In genomic region chr11:12190511-12190910, GRCh38 we compare ENCODE assay signal across 19 cellular contexts.
DNase-seq lines count a peak whose midpoint lies in the region; ATAC-seq and TF ChIP-seq lines count a peak whose summit lies in the region.
"Had no signal": no experiment of that assay in that cellular context is flagged by ENCODE, and none has a peak within 500 bp of the region (broad histone marks: within the 10 kb centered on the region; RNA-seq: fewer than 3 reads in every experiment).

No MANE protein-coding gene starts in this region.

- TF ChIP-seq CTCF in MCF 10A (IDR thresholded peaks at IDR 0.05; ENCODE audit: unreplicated experiment), result no peak
- no peak for TF ChIP-seq CTCF in breast epithelium (IDR thresholded peaks at IDR 0.05)
- TF ChIP-seq CTCF in thoracic aorta (IDR thresholded peaks at IDR 0.05), result no peak
- TF ChIP-seq CTCF in chondrocyte (IDR thresholded peaks at IDR 0.05), result no peak

- H3K4me1 ChIP-seq in breast epithelium (no peaks in the 10 kb centered on the region), thoracic aorta (ENCODE audit: control insufficient read depth in 1 of 2, low read depth in 2 of 2) (peaks cover 32 to 97% of the 10 kb centered on the region in 2 donors)
- H3K4me1 ChIP-seq: adrenal gland had no signal

- H3K9me3 Mint-ChIP-seq in MCF 10A (ENCODE audit: unreplicated experiment), result no peaks in the 10 kb centered on the region
- H3K9me3 Mint-ChIP-seq in central memory CD8-positive, alpha-beta T cell, result no peaks in the 10 kb centered on the region
- no peaks in the 10 kb centered on the region for H3K9me3 Mint-ChIP-seq in chondrocyte (ENCODE audit: low read depth)

- TSS peak; percentile 14 for BruUV-seq in MCF 10A (replicated peaks; lab: Mats Ljungman, UMichigan)

- H3K27ac ChIP-seq in breast epithelium (peak overlapping the region in 1 of 2 donors; percentile 33), thoracic aorta (peak overlapping the region; percentile 66 to 71)
- H3K27ac ChIP-seq: adrenal gland, upper lobe of left lung had no signal

- DNase-seq in MCF 10A (ENCODE audit: unreplicated experiment), result no peak
- no peak for DNase-seq in breast epithelium (ENCODE audit: low spot score in 2 of 2)
- DNase-seq in T-helper 17 cell, result no peak
- no peak for DNase-seq in central memory CD8-positive, alpha-beta T cell (ENCODE audit: low spot score in 2 of 2)
- DNase-seq in thoracic aorta (ENCODE audit: low spot score), result no peak
- no peak for DNase-seq in chondrocyte (ENCODE audit: low spot score)
- no peak for DNase-seq in COLO829 (ENCODE audit: low spot score)
- DNase-seq: activated CD4-positive, CD25-positive, alpha-beta regulatory T cell; activated CD8-positive, alpha-beta memory T cell treated with anti-CD3 and anti-CD28 coated beads, Interleukin-2, amount 50 U/mL, for 48 hours; adrenal gland; central memory CD4-positive, alpha-beta T cell; effector memory CD4-positive, alpha-beta T cell; NCI-H1436; NCI-H524 treated with DMSO at 0.1 percent for 48 hours; nucleus accumbens; right cardiac atrium; SHP77; stimulated activated naive CD4-positive, alpha-beta T cell; upper lobe of left lung had no signal

- H3K27ac Mint-ChIP-seq in MCF 10A (ENCODE audit: low read depth, unreplicated experiment) (peak overlapping the region; percentile 85), T-helper 17 cell (peak overlapping the region; percentile 95), chondrocyte (ENCODE audit: unreplicated experiment) (no peak overlapping the region)
- peak overlapping the region; percentile 32 for H3K27ac Mint-ChIP-seq in central memory CD8-positive, alpha-beta T cell (ENCODE audit: low read depth)

- H3K9me3 ChIP-seq in breast epithelium (no peaks in the 10 kb centered on the region), T-helper 17 cell (ENCODE audit: control insufficient read depth, low read length, poor library complexity, severe bottlenecking) (no peaks in the 10 kb centered on the region), thoracic aorta (no peaks in the 10 kb centered on the region)
- H3K9me3 ChIP-seq: adrenal gland, upper lobe of left lung had no signal

- CTCF ChIA-PET in MCF 10A (lab: Yijun Ruan, JAX), result interaction anchor here (0.9 to 2.0 kb wide), 7 partner anchors 9 to 124 kb away, joined by 3 to 10 read pairs (median 5); no protein-coding TSS in a partner anchor

- POLR2A ChIA-PET in MCF 10A (lab: Yijun Ruan, JAX), result interaction anchor here (0.6 to 4.0 kb wide), 14 partner anchors 10 to 259 kb away, joined by 3 to 95 read pairs (median 5); partner anchors contain the start of gene MICAL2

- peaks cover 16% of the 10 kb centered on the region for H3K36me3 Mint-ChIP-seq in MCF 10A (ENCODE audit: insufficient read depth, unreplicated experiment)
- peaks cover 4% of the 10 kb centered on the region for H3K36me3 Mint-ChIP-seq in T-helper 17 cell (ENCODE audit: low read depth)
- peaks cover 7% of the 10 kb centered on the region for H3K36me3 Mint-ChIP-seq in central memory CD8-positive, alpha-beta T cell (ENCODE audit: insufficient read depth)
- H3K36me3 Mint-ChIP-seq in chondrocyte (ENCODE audit: low read depth), result peaks cover 28% of the 10 kb centered on the region

- H3K36me3 ChIP-seq in breast epithelium, result no peaks in the 10 kb centered on the region
- H3K36me3 ChIP-seq in thoracic aorta, result peaks cover 3% of the 10 kb centered on the region
- H3K36me3 ChIP-seq: adrenal gland, upper lobe of left lung had no signal

- peak overlapping the region; percentile 58 for H3K4me3 Mint-ChIP-seq in MCF 10A (ENCODE audit: unreplicated experiment)
- peak overlapping the region; percentile 82 for H3K4me3 Mint-ChIP-seq in T-helper 17 cell
- H3K4me3 Mint-ChIP-seq in central memory CD8-positive, alpha-beta T cell, result no peak overlapping the region
- H3K4me3 Mint-ChIP-seq in chondrocyte (ENCODE audit: unreplicated experiment), result no peak overlapping the region

- intact Hi-C loops in MCF 10A (cut with micrococcal nuclease), result no loop called here
- intact Hi-C loops in breast epithelium (cut with DNase I; ENCODE audit: low total_unique reads), result no loop called here

- peaks cover 35% of the 10 kb centered on the region for H3K4me1 Mint-ChIP-seq in MCF 10A (ENCODE audit: insufficient read depth, unreplicated experiment)
- peaks cover 50% of the 10 kb centered on the region for H3K4me1 Mint-ChIP-seq in T-helper 17 cell
- H3K4me1 Mint-ChIP-seq in central memory CD8-positive, alpha-beta T cell, result peaks cover 42% of the 10 kb centered on the region
- H3K4me1 Mint-ChIP-seq in chondrocyte (ENCODE audit: low read depth), result peaks cover 52% of the 10 kb centered on the region

- H3K4me3 ChIP-seq in breast epithelium (no peak overlapping the region), thoracic aorta (no peak overlapping the region)
- H3K4me3 ChIP-seq: adrenal gland, upper lobe of left lung had no signal

- TF ChIP-seq POLR2A in breast epithelium (IDR thresholded peaks at IDR 0.05), result no peak

- H3K27me3 ChIP-seq in breast epithelium (no peaks in the 10 kb centered on the region), thoracic aorta (replicated peaks; ENCODE audit: insufficient read depth) (no peaks in the 10 kb centered on the region)
- H3K27me3 ChIP-seq: adrenal gland, upper lobe of left lung had no signal

- no peak for ATAC-seq in T-helper 17 cell
- no peak for ATAC-seq in central memory CD8-positive, alpha-beta T cell (replicated peaks; ENCODE audit: extremely low read depth, poor library complexity, severe bottlenecking)
- ATAC-seq in thoracic aorta (ENCODE audit: insufficient number of reproducible peaks, low FRiP score, low read depth), result no peak
- ATAC-seq: right cardiac atrium had no signal

- H3K27me3 Mint-ChIP-seq in MCF 10A (ENCODE audit: insufficient read depth, unreplicated experiment) (no peaks in the 10 kb centered on the region), T-helper 17 cell (no peaks in the 10 kb centered on the region), chondrocyte (ENCODE audit: low read depth) (no peaks in the 10 kb centered on the region)
- H3K27me3 Mint-ChIP-seq in central memory CD8-positive, alpha-beta T cell, result no peaks in the 10 kb centered on the region

Comparison
In these comparisons a context has a peak if more than half of its experiments do, and no peak if none do; other contexts are left out.
1. H3K4me3 Mint-ChIP-seq: peak in MCF 10A (single experiment) and T-helper 17 cell (single experiment); none in central memory CD8-positive, alpha-beta T cell (single experiment) and chondrocyte (single experiment).